Comparison of ENCODE assay signal across 12 cellular contexts in the genomic region with DNA sequence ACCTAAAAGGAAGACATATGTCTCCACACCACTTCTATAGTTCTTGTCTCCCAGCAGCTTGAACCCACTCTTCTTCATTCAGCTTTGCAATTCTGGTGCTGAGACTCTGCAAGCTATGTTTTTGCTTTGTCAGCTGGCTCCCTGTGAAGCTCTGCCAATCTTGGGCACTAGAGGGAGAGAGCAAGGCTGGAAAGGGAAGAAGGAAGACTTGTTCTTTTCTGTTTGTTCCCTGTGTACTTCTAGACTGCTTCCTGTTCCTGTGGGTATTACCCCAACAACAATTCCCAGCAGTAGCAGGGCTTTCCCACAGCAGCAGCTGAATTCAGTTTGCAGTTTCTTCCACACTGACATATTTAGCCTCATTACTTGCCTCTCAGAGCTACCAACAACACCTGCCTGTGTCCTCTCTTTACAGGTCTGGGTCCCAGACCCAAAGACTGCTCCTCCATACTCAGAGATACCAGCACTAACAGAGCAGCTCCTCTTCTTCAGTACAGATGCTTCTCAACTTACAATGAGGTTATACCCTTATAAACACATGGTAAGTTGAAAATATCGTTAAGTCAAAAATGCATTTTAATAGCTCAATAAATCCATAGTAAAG.
DNase-seq lines count a peak whose midpoint lies in the region; ATAC-seq, FAIRE-seq and TF ChIP-seq lines count a peak whose summit lies in the region.
"Had no signal": no experiment of that assay in that cellular context is flagged by ENCODE, and none has a peak within 500 bp of the region (broad histone marks: within the 10 kb centered on the region; RNA-seq: fewer than 3 reads in every experiment).

No MANE protein-coding gene starts in this region.

- H3K27ac Mint-ChIP-seq in activated CD4-positive, alpha-beta T cell treated with anti-CD3 and anti-CD28 coated beads, Interleukin-2, amount 10 ng/mL, durations not matched to agents 24 days and 14 days: no peak overlapping the region

- H3K9me3 ChIP-seq in cardiac muscle cell (ENCODE audit: low read depth) (no peaks in the 10 kb centered on the region), OCI-LY3 (ENCODE audit: insufficient read depth, low read length) (no peaks in the 10 kb centered on the region)
- H3K9me3 ChIP-seq: Caco-2 had no signal

- H3K4me2 ChIP-seq in OCI-LY3 (ENCODE audit: low read length): no peak overlapping the region

- H3K79me2 ChIP-seq in OCI-LY3 (ENCODE audit: low read length): no peaks in the 10 kb centered on the region

- H3K36me3 Mint-ChIP-seq in activated CD4-positive, alpha-beta T cell treated with anti-CD3 and anti-CD28 coated beads, Interleukin-2, amount 10 ng/mL, durations not matched to agents 24 days and 14 days (ENCODE audit: low read depth): no peaks in the 10 kb centered on the region

- no peak for ATAC-seq in Right ventricle myocardium inferior

- no peaks in the 10 kb centered on the region for H3K9me3 Mint-ChIP-seq in activated CD4-positive, alpha-beta T cell treated with anti-CD3 and anti-CD28 coated beads, Interleukin-2, amount 10 ng/mL, durations not matched to agents 24 days and 14 days

- H3K4me3 Mint-ChIP-seq in activated CD4-positive, alpha-beta T cell treated with anti-CD3 and anti-CD28 coated beads, Interleukin-2, amount 10 ng/mL, durations not matched to agents 24 days and 14 days: no peak overlapping the region

- DNase-seq in cardiac muscle cell (ENCODE audit: low read depth in 1 of 2, low spot score in 1 of 2) (peak; percentile 9 to 38), Right ventricle myocardium inferior (ENCODE audit: missing footprints) (no peak), fibroblast of the aortic adventitia (ENCODE audit: low read depth) (peak; percentile 17), smooth muscle cell of the brain vasculature (ENCODE audit: low read depth, low spot score) (peak; percentile 3), urothelium cell line (ENCODE audit: low spot score) (no peak), mucosa of gallbladder (ENCODE audit: low spot score) (no peak)
- DNase-seq in activated CD4-positive, alpha-beta T cell treated with anti-CD3 and anti-CD28 coated beads, Interleukin-2, amount 10 ng/mL, durations not matched to agents 24 days and 14 days: no peak
- DNase-seq: activated CD4-positive, CD25-positive, alpha-beta regulatory T cell; Karpas-422 had no signal

- H3K27ac ChIP-seq in cardiac muscle cell (no peak overlapping the region), OCI-LY3 (ENCODE audit: low read length) (no peak overlapping the region)

- H3K27me3 ChIP-seq in cardiac muscle cell: no peaks in the 10 kb centered on the region
- H3K27me3 ChIP-seq in OCI-LY3 (ENCODE audit: low read depth, low read length): no peaks in the 10 kb centered on the region

- no peaks in the 10 kb centered on the region for H4K20me1 ChIP-seq in OCI-LY3 (ENCODE audit: insufficient read depth, low read length)

- no peaks in the 10 kb centered on the region for H3K27me3 Mint-ChIP-seq in activated CD4-positive, alpha-beta T cell treated with anti-CD3 and anti-CD28 coated beads, Interleukin-2, amount 10 ng/mL, durations not matched to agents 24 days and 14 days

- intact Hi-C loops in Right ventricle myocardium inferior (cut with DNase I): no loop called here
- intact Hi-C loops in activated CD4-positive, alpha-beta T cell treated with anti-CD3 and anti-CD28 coated beads, Interleukin-2, amount 10 ng/mL, durations not matched to agents 24 days and 14 days (cut with micrococcal nuclease): no loop called here

- H3K4me1 Mint-ChIP-seq in activated CD4-positive, alpha-beta T cell treated with anti-CD3 and anti-CD28 coated beads, Interleukin-2, amount 10 ng/mL, durations not matched to agents 24 days and 14 days: no peaks in the 10 kb centered on the region

- TF ChIP-seq CTCF in cardiac muscle cell (IDR thresholded peaks at IDR 0.05; ENCODE audit: low read depth, low read length) (peak; percentile 38), OCI-LY3 (IDR thresholded peaks at IDR 0.05; ENCODE audit: low read depth, low read length) (peak; percentile 8; the same call in 1 of the 2 replicates), fibroblast of the aortic adventitia (IDR thresholded peaks at IDR 0.05; ENCODE audit: insufficient read depth, low read length) (peak; percentile 42)

- no peaks in the 10 kb centered on the region for H3K4me1 ChIP-seq in cardiac muscle cell (ENCODE audit: low read depth)
- peaks cover 5% of the 10 kb centered on the region; the same call in 1 of the 2 replicates for H3K4me1 ChIP-seq in OCI-LY3 (ENCODE audit: low read length)
- H3K4me1 ChIP-seq: Caco-2 had no signal

- H3K9ac ChIP-seq in OCI-LY3 (ENCODE audit: low read length): no peak overlapping the region

- no peak overlapping the region for H2AFZ ChIP-seq in OCI-LY3 (ENCODE audit: low read depth, low read length)

- FAIRE-seq in urothelium cell line (lab: Jason Lieb, UNC): no peak

- H3K36me3 ChIP-seq in cardiac muscle cell (no peaks in the 10 kb centered on the region), OCI-LY3 (replicated peaks; ENCODE audit: low read depth, low read length) (no peaks in the 10 kb centered on the region)

- H3K4me3 ChIP-seq in cardiac muscle cell (no peak overlapping the region), OCI-LY3 (ENCODE audit: low read length) (no peak overlapping the region), fibroblast of the aortic adventitia (ENCODE audit: low read depth, low read length) (no peak overlapping the region)
- H3K4me3 ChIP-seq: lung had no signal

Comparison
In these comparisons a context has a peak if more than half of its experiments do, and no peak if none do; other contexts are left out.
1. DNase-seq: peak in cardiac muscle cell (2 of 2), fibroblast of the aortic adventitia (single experiment) and smooth muscle cell of the brain vasculature (single experiment); none in Right ventricle myocardium inferior (single experiment), urothelium cell line (single experiment), mucosa of gallbladder (single experiment) and activated CD4-positive, alpha-beta T cell treated with anti-CD3 and anti-CD28 coated beads, Interleukin-2, amount 10 ng/mL, durations not matched to agents 24 days and 14 days (single experiment).
2. Peak in every context shown above with its lines, with median percentiles within 50 percentile points of each other: CTCF ChIP-seq.